28 cellular contexts compared by ENCODE assay signal in genomic region chr1:76317299-76317913, GRCh38.
"Had no signal": no experiment of that assay in that cellular context is flagged by ENCODE, and none has a peak within 500 bp of the region (broad histone marks: within the 10 kb centered on the region; RNA-seq: fewer than 3 reads in every experiment).

No MANE protein-coding gene starts in this region.

- H3K9me3 Mint-ChIP-seq: activated CD8-positive, alpha-beta T cell treated with anti-CD3 and anti-CD28 coated beads for 36 hours; activated naive CD4-positive, alpha-beta T cell treated with anti-CD3 and anti-CD28 coated beads, Interleukin-2, amount 10 ng/mL, durations not matched to agents 7 days and 5 days; activated naive CD8-positive, alpha-beta T cell treated with anti-CD3 and anti-CD28 coated beads for 36 hours; activated T-cell treated with anti-CD3 and anti-CD28 coated beads, Interleukin-2, amount 50 U/mL, for 72 hours; activated T-helper 2 cell treated with anti-CD3 and anti-CD28 coated beads, Interferon-gamma antibody, Interleukin-2, Interleukin-4, amounts not matched to agents 10 μg/mL and 5 μg/mL and 100 μg/mL, durations not matched to agents 14 hours and 24 hours and 36 hours; T-helper 2 cell treated with Interferon-gamma antibody and Interleukin-4, amounts not matched to agents 5 μg/mL and 100 μg/mL, for 36 hours had no signal

- H3K27me3 ChIP-seq: MG63, Peyer's patch, SJCRH30 had no signal

- H3K36me3 ChIP-seq: MG63, Peyer's patch, SJCRH30 had no signal

- H3K4me3 ChIP-seq: MG63, Peyer's patch, SJCRH30 had no signal

- H3K4me3 Mint-ChIP-seq: activated CD8-positive, alpha-beta T cell treated with anti-CD3 and anti-CD28 coated beads for 36 hours; activated naive CD4-positive, alpha-beta T cell treated with anti-CD3 and anti-CD28 coated beads, Interleukin-2, amount 10 ng/mL, durations not matched to agents 7 days and 5 days; activated naive CD8-positive, alpha-beta T cell treated with anti-CD3 and anti-CD28 coated beads for 36 hours; activated T-cell treated with anti-CD3 and anti-CD28 coated beads, Interleukin-2, amount 50 U/mL, for 72 hours; T-helper 2 cell treated with Interferon-gamma antibody and Interleukin-4, amounts not matched to agents 5 μg/mL and 100 μg/mL, for 36 hours had no signal

- DNase-seq: activated CD4-positive, alpha-beta T cell treated with anti-CD3 and anti-CD28 coated beads for 4 hours; activated CD8-positive, alpha-beta memory T cell treated with anti-CD3 and anti-CD28 coated beads, Interleukin-2, amount 50 U/mL, for 4 hours; activated CD8-positive, alpha-beta T cell treated with anti-CD3 and anti-CD28 coated beads for 36 hours; activated gamma-delta T cell treated with Interleukin-2 at 50 U/mL for 16 hours; activated naive CD4-positive, alpha-beta T cell treated with anti-CD3 and anti-CD28 coated beads, Interleukin-2, amount 10 ng/mL, durations not matched to agents 7 days and 5 days; activated naive CD8-positive, alpha-beta T cell treated with anti-CD3 and anti-CD28 coated beads for 36 hours; activated T-cell treated with anti-CD3 and anti-CD28 coated beads, Interleukin-2, amount 50 U/mL, for 72 hours; anterior cingulate cortex; MG63; MV-4-11; NCI-H1092 treated with DMSO at 0.1 percent for 48 hours; NCI-H1417 treated with DMSO at 0.1 percent for 48 hours; NCI-H1694; NCI-H2029; NCI-H2107; NCI-H2171 treated with DMSO at 0.1 percent for 48 hours; NCI-H226; NCI-H526; NCI-H774; Peyer's patch; Right ventricle myocardium superior; SJCRH30; SK-N-SH; SW 1271 had no signal

- H3K27ac Mint-ChIP-seq: activated CD8-positive, alpha-beta T cell treated with anti-CD3 and anti-CD28 coated beads for 36 hours; activated naive CD4-positive, alpha-beta T cell treated with anti-CD3 and anti-CD28 coated beads, Interleukin-2, amount 10 ng/mL, durations not matched to agents 7 days and 5 days; activated naive CD8-positive, alpha-beta T cell treated with anti-CD3 and anti-CD28 coated beads for 36 hours; activated T-cell treated with anti-CD3 and anti-CD28 coated beads, Interleukin-2, amount 50 U/mL, for 72 hours; activated T-helper 2 cell treated with anti-CD3 and anti-CD28 coated beads, Interferon-gamma antibody, Interleukin-2, Interleukin-4, amounts not matched to agents 10 μg/mL and 5 μg/mL and 100 μg/mL, durations not matched to agents 14 hours and 24 hours and 36 hours; T-helper 2 cell treated with Interferon-gamma antibody and Interleukin-4, amounts not matched to agents 5 μg/mL and 100 μg/mL, for 36 hours had no signal

- H3K27me3 Mint-ChIP-seq: activated CD8-positive, alpha-beta T cell treated with anti-CD3 and anti-CD28 coated beads for 36 hours; activated naive CD4-positive, alpha-beta T cell treated with anti-CD3 and anti-CD28 coated beads, Interleukin-2, amount 10 ng/mL, durations not matched to agents 7 days and 5 days; activated naive CD8-positive, alpha-beta T cell treated with anti-CD3 and anti-CD28 coated beads for 36 hours had no signal

- H3K4me1 Mint-ChIP-seq: activated naive CD4-positive, alpha-beta T cell treated with anti-CD3 and anti-CD28 coated beads, Interleukin-2, amount 10 ng/mL, durations not matched to agents 7 days and 5 days; activated naive CD8-positive, alpha-beta T cell treated with anti-CD3 and anti-CD28 coated beads for 36 hours had no signal

- H3K9me3 ChIP-seq: MG63, Peyer's patch, SJCRH30, SK-N-SH had no signal

- H3K27ac ChIP-seq: Peyer's patch, RWPE1, SJCRH30 had no signal

- H3K4me1 ChIP-seq: Peyer's patch, SJCRH30 had no signal

- ATAC-seq: activated CD4-positive, CD25-positive, alpha-beta regulatory T cell treated with anti-CD3 and anti-CD28 coated beads, Interleukin-2, amount 50 U/mL, for 24 hours; activated CD8-positive, alpha-beta T cell treated with anti-CD3 and anti-CD28 coated beads for 36 hours; activated T-cell treated with anti-CD3 and anti-CD28 coated beads, Interleukin-2, amount 50 U/mL, for 72 hours had no signal
